Comparison of ENCODE assay signal across 8 cellular contexts in genomic region chr11:64206457-64207246, GRCh38. TPM values are rescaled to one million over a fixed set of nuclear protein-coding genes. Genes with fewer than 3 reads are reported as not detected.
DNase-seq lines count a peak whose midpoint lies in the region; ATAC-seq and TF ChIP-seq lines count a peak whose summit lies in the region.

Gene FERMT3 (plus strand): TSS chr11:64206721. CDS start chr11:64207365, 644 bp downstream.

- intact Hi-C loops in heart right ventricle (cut with DNase I), result loop anchor here in 3 of 10 donors (5.0 kb wide), 2 partner anchors 91 to 96 kb away; partner anchors contain the start of gene CATSPERZ (in 1 of the 3)

- no peak for TF ChIP-seq CTCF in heart right ventricle (IDR thresholded peaks at IDR 0.05)

- 76 to 82% methylated on average over 26 of the region's 26 CpGs for WGBS in heart right ventricle, 2 donors

- peaks cover 0 to 74% (median 26%) of the 10 kb centered on the region in 9 donors for H3K36me3 ChIP-seq in heart right ventricle

- H3K9me3 ChIP-seq in heart right ventricle, result no peaks in the 10 kb centered on the region

- H3K27me3 ChIP-seq in heart right ventricle, result no peaks in the 10 kb centered on the region

- peaks cover 7 to 55% (median 39%) of the 10 kb centered on the region in 9 donors for H3K4me1 ChIP-seq in heart right ventricle

- peak within 1 kb of the TSS in 9 of 10 donors; percentile 28 to 76 (median 51) for H3K4me3 ChIP-seq in heart right ventricle

- H3K27ac ChIP-seq in heart right ventricle, result peak within 1 kb of the TSS; percentile 82 to 99 (median 91)

- DNase-seq in NOMO-1 treated with DMSO at 0.1 percent for 48 hours (lab: John Stamatoyannopoulos, UW; ENCODE audit: unreplicated experiment) (peak; percentile 52), activated T-helper 1 cell treated with Interleukin-2 at 50 U/mL for 16 hours (ENCODE audit: low read depth) (peak; percentile 62), heart right ventricle (peak; percentile 61 to 64), SK-N-DZ (ENCODE audit: low spot score) (no peak)
- peak; percentile 68 to 75 for DNase-seq in stimulated activated CD4-positive, alpha-beta T cell treated with anti-CD3 and anti-CD28 coated beads, Interleukin-15, amount 100 ng/mL, for 48 hours (ENCODE audit: low read depth in 2 of 2)

- ATAC-seq in GM18907 (IDR thresholded peaks at IDR 0.05; ENCODE audit: unreplicated experiment), result peak; percentile 38
- ATAC-seq in heart right ventricle, result peak; percentile 6 to 61 (median 46)
- ATAC-seq in GM21526 (IDR thresholded peaks at IDR 0.05; ENCODE audit: low FRiP score, unreplicated experiment), result no peak
- no peak for ATAC-seq in HG03520 (IDR thresholded peaks at IDR 0.05; ENCODE audit: unreplicated experiment)

RNA-seq across cellular contexts. Expression of gene FERMT3, which starts in this region (rescaled TPM):
- 10 to 100 TPM in 1 of 10 donors, 1 to 10 TPM in 9; 2.3 to 30.8 (median 5.4) TPM for total RNA-seq in heart right ventricle
- 1 to 10 TPM; 7.5 to 9.2 TPM for polyA plus RNA-seq in heart right ventricle
- polyA plus RNA-seq in SK-N-DZ (2014; cell fraction: cytosol; rRNA removed), result 0.28 and 0.53 TPM in 2 replicates
- polyA plus RNA-seq in SK-N-DZ (2014; cell fraction: nucleus; rRNA removed), result 2.9 and 7.2 TPM in 2 replicates

Comparison
In these comparisons a context has a peak if more than half of its experiments do, and no peak if none do; other contexts are left out.
1. ATAC-seq: peak in GM18907 (single experiment) and heart right ventricle (8 of 8); none in GM21526 (single experiment) and HG03520 (single experiment).